Comparison of ENCODE assay signal across 1 cellular context in the genomic region with DNA sequence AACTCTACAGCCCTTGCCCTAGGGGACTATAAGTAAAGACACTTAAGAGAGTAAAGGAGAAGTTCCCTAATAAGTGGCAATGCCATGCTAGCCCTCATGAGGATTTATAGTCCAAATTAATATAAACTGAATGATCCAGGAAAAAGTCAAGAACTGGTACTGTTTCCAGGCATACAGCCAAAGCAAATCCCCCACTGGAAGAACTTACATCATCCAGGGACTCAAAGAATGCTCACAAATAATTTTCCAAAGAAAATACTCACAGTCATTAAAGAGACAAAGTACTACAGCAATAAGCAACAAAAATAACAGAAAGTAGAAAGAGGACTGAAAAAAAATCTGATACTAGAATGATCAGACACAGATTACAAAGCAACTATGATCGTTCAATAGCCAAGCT.
A peak's percentile ranks its signal among the peaks of the same experiment; 100 is the strongest.
TF ChIP-seq lines count a peak whose summit lies in the region.

No MANE protein-coding gene starts in this region.

TF ChIP-seq in liver, 16 proteins besides CTCF, POLR2A, EP300 and RAD21 (continued from another document):
- TF ChIP-seq, protein P1, sequence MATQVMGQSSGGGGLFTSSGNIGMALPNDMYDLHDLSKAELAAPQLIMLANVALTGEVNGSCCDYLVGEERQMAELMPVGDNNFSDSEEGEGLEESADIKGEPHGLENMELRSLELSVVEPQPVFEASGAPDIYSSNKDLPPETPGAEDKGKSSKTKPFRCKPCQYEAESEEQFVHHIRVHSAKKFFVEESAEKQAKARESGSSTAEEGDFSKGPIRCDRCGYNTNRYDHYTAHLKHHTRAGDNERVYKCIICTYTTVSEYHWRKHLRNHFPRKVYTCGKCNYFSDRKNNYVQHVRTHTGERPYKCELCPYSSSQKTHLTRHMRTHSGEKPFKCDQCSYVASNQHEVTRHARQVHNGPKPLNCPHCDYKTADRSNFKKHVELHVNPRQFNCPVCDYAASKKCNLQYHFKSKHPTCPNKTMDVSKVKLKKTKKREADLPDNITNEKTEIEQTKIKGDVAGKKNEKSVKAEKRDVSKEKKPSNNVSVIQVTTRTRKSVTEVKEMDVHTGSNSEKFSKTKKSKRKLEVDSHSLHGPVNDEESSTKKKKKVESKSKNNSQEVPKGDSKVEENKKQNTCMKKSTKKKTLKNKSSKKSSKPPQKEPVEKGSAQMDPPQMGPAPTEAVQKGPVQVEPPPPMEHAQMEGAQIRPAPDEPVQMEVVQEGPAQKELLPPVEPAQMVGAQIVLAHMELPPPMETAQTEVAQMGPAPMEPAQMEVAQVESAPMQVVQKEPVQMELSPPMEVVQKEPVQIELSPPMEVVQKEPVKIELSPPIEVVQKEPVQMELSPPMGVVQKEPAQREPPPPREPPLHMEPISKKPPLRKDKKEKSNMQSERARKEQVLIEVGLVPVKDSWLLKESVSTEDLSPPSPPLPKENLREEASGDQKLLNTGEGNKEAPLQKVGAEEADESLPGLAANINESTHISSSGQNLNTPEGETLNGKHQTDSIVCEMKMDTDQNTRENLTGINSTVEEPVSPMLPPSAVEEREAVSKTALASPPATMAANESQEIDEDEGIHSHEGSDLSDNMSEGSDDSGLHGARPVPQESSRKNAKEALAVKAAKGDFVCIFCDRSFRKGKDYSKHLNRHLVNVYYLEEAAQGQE (IDR thresholded peaks at IDR 0.05), result peak; percentile 14
- TF ChIP-seq GABPA (IDR thresholded peaks at IDR 0.05 in 1 of 2, conservative IDR thresholded peaks at IDR 0.05 in 1 of 2) (peak in 1 of 2 donors; percentile 8), SP1 (IDR thresholded peaks at IDR 0.05) (peak; percentile 47), FOXA2 (IDR thresholded peaks at IDR 0.05) (peak; percentile 18), HNF4G (IDR thresholded peaks at IDR 0.05) (no peak), JUND (IDR thresholded peaks at IDR 0.05) (peak; percentile 74 to 75)
- TF ChIP-seq, protein P2, sequence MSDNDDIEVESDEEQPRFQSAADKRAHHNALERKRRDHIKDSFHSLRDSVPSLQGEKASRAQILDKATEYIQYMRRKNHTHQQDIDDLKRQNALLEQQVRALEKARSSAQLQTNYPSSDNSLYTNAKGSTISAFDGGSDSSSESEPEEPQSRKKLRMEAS (IDR thresholded peaks at IDR 0.05), result peak; percentile 60
- TF ChIP-seq, protein P3, sequence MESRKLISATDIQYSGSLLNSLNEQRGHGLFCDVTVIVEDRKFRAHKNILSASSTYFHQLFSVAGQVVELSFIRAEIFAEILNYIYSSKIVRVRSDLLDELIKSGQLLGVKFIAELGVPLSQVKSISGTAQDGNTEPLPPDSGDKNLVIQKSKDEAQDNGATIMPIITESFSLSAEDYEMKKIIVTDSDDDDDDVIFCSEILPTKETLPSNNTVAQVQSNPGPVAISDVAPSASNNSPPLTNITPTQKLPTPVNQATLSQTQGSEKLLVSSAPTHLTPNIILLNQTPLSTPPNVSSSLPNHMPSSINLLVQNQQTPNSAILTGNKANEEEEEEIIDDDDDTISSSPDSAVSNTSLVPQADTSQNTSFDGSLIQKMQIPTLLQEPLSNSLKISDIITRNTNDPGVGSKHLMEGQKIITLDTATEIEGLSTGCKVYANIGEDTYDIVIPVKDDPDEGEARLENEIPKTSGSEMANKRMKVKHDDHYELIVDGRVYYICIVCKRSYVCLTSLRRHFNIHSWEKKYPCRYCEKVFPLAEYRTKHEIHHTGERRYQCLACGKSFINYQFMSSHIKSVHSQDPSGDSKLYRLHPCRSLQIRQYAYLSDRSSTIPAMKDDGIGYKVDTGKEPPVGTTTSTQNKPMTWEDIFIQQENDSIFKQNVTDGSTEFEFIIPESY (IDR thresholded peaks at IDR 0.05), result no peak
TF ChIP-seq in liver: peak in this region for 11.
